6 cellular contexts compared by ENCODE assay signal in the genomic region with DNA sequence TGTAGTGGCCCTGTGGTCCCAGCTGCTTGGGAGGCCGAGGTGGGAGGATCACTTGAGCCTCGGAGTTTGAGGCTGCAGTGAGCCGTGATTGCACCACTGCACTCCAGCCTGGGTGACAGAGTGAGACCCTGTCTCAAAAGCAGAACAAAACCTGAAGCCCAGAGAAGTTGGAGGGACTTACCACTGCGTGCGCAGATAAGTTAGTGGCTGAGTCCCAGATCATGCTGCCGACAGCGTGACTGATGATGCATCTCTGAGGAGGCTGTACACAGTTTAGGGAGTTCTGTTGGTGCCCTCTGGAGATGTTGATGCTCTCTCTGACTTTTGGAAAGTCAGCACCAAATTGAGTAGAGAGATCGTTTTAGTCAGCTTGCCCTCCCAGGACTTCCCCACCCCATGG.
"Had no signal": no experiment of that assay in that cellular context is flagged by ENCODE, and none has a peak within 500 bp of the region (broad histone marks: within the 10 kb centered on the region; RNA-seq: fewer than 3 reads in every experiment).

No MANE protein-coding gene starts in this region.

- H3K27ac ChIP-seq: HL-60 had no signal

- H3K4me3 ChIP-seq: GM23338 had no signal

- ATAC-seq: GM23338, HepG2 had no signal

- DNase-seq: H9, HCEC 1CT, KBM-7 had no signal
